In genomic region chr2:196278491-196278911, GRCh38 we compare ENCODE assay signal across 12 cellular contexts.
DNase-seq lines count a peak whose midpoint lies in the region; ATAC-seq and TF ChIP-seq lines count a peak whose summit lies in the region.
"Had no signal": no experiment of that assay in that cellular context is flagged by ENCODE, and none has a peak within 500 bp of the region (broad histone marks: within the 10 kb centered on the region; RNA-seq: fewer than 3 reads in every experiment).

No MANE protein-coding gene starts in this region.

- H3K4me3 Mint-ChIP-seq in activated CD4-positive, alpha-beta memory T cell treated with anti-CD3 and anti-CD28 coated beads for 36 hours = peak overlapping the region; percentile 28

- CTCF ChIA-PET in activated CD4-positive, alpha-beta memory T cell treated with anti-CD3 and anti-CD28 coated beads for 36 hours (lab: Charles Lee) = interaction anchor here (0.6 to 2.5 kb wide), 14 partner anchors 14 to 211 kb away, joined by 3 to 18 read pairs (median 4); no protein-coding TSS in a partner anchor

- H3K27me3 Mint-ChIP-seq in activated CD4-positive, alpha-beta memory T cell treated with anti-CD3 and anti-CD28 coated beads for 36 hours = no peaks in the 10 kb centered on the region

- H3K36me3 Mint-ChIP-seq in activated CD4-positive, alpha-beta memory T cell treated with anti-CD3 and anti-CD28 coated beads for 36 hours = peaks cover 3% of the 10 kb centered on the region

- no peak overlapping the region for H3K4me3 ChIP-seq in epithelial cell of esophagus (ENCODE audit: low read length)
- H3K4me3 ChIP-seq: colonic mucosa had no signal

- peak; percentile 98 for DNase-seq in HT1080 (ENCODE audit: low read depth)
- peak; percentile 85 for DNase-seq in activated CD4-positive, alpha-beta memory T cell treated with anti-CD3 and anti-CD28 coated beads for 36 hours
- peak; percentile 73 for DNase-seq in epithelial cell of esophagus (ENCODE audit: low read depth)
- DNase-seq in stimulated activated CD4-positive, alpha-beta T cell treated with anti-CD3 and anti-CD28 coated beads, Interleukin-4, amount 100 ng/mL, for 24 hours = peak; percentile 58
- no peak for DNase-seq in SHP77 treated with DMSO at 0.1 percent for 48 hours (lab: John Stamatoyannopoulos, UW)
- DNase-seq in anterior cingulate cortex (lab: John Stamatoyannopoulos, UW) = no peak
- DNase-seq: colonic mucosa, Karpas-422, NCI-H774, nucleus accumbens had no signal

- TF ChIP-seq CTCF in epithelial cell of esophagus (IDR thresholded peaks at IDR 0.05; ENCODE audit: insufficient read depth, low read depth, low read length, missing control alignments) = no peak

- H3K27ac Mint-ChIP-seq in activated CD4-positive, alpha-beta memory T cell treated with anti-CD3 and anti-CD28 coated beads for 36 hours = peak overlapping the region; percentile 63

- ATAC-seq in GM18909 (IDR thresholded peaks at IDR 0.05; ENCODE audit: poor library complexity, unreplicated experiment) = no peak
- no peak for ATAC-seq in GM21529 (IDR thresholded peaks at IDR 0.05; ENCODE audit: unreplicated experiment)

- POLR2A ChIA-PET in activated CD4-positive, alpha-beta memory T cell treated with anti-CD3 and anti-CD28 coated beads for 36 hours (lab: Charles Lee) = interaction anchor here (0.7 to 1.6 kb wide), 9 partner anchors 9 to 120 kb away, joined by 3 to 12 read pairs (median 3); no protein-coding TSS in a partner anchor

- intact Hi-C loops in activated CD4-positive, alpha-beta memory T cell treated with anti-CD3 and anti-CD28 coated beads for 36 hours (cut with micrococcal nuclease) = loop anchor here (1.0 to 10.0 kb wide), 4 partner anchors 9 to 1814 kb away; no protein-coding TSS in a partner anchor

- H3K9me3 Mint-ChIP-seq in activated CD4-positive, alpha-beta memory T cell treated with anti-CD3 and anti-CD28 coated beads for 36 hours = no peaks in the 10 kb centered on the region

- peaks cover 58% of the 10 kb centered on the region for H3K4me1 Mint-ChIP-seq in activated CD4-positive, alpha-beta memory T cell treated with anti-CD3 and anti-CD28 coated beads for 36 hours (ENCODE audit: low read depth)

Comparison
In these comparisons a context has a peak if more than half of its experiments do, and no peak if none do; other contexts are left out.
1. DNase-seq: peak in HT1080 (single experiment), activated CD4-positive, alpha-beta memory T cell treated with anti-CD3 and anti-CD28 coated beads for 36 hours (single experiment), epithelial cell of esophagus (single experiment) and stimulated activated CD4-positive, alpha-beta T cell treated with anti-CD3 and anti-CD28 coated beads, Interleukin-4, amount 100 ng/mL, for 24 hours (single experiment); none in SHP77 treated with DMSO at 0.1 percent for 48 hours (single experiment) and anterior cingulate cortex (0 of 58).